1 cellular context compared by ENCODE assay signal in the genomic region with DNA sequence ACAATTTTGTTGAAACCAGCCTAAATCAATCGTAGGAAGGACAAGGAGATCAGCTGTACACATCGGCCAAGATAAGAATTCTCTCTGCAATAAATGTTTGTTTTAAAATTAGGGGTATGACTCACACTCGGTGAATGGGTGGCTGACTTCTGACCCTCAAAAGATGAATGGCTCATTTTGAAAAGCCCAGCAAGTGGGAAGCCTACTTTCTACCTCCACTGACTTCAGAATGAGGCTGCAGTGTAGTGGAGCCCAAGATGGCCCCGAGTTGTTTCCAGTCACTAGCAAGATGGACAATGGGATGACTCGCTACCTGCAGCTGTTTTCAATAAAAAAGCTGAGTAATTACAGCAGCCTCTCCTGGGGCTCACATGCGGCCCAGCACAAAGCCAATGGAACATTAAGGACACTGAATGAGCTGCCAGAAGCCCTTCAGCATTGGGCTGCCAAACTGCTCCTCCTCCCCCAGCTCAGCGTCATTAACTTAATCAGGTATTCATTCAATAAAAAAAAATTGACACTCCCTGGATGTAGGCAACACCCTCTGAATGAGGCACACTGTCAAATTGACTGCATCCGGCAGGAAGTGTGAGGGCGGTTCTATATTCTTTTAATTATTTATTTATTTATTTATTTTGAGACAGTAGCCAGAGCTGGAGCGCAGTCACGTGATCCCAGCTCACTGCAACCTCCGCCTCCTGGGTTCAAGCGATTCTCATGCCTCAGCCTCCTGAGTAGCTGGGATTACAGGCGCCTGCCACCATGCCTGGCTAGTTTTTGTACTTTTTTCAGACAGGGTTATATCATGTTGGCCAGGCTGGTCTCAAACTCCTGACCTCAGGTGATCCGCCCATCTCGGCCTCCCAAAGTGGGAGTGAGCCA.
TF ChIP-seq lines count a peak whose summit lies in the region.

No MANE protein-coding gene starts in this region.

TF ChIP-seq in SK-N-SH, 30 proteins besides CTCF, POLR2A, EP300 and RAD21 (continued from another document):
- TF ChIP-seq, protein P1, sequence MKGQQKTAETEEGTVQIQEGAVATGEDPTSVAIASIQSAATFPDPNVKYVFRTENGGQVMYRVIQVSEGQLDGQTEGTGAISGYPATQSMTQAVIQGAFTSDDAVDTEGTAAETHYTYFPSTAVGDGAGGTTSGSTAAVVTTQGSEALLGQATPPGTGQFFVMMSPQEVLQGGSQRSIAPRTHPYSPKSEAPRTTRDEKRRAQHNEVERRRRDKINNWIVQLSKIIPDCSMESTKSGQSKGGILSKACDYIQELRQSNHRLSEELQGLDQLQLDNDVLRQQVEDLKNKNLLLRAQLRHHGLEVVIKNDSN (IDR thresholded peaks at IDR 0.05; ENCODE audit: borderline replicate concordance, low read depth): peak; percentile 46; the same call in 1 of the 2 replicates
- TF ChIP-seq YY1 (IDR thresholded peaks at IDR 0.05; ENCODE audit: low read depth) (peak; percentile 83; the same call in 1 of the 2 replicates), FOSL2 (IDR thresholded peaks at IDR 0.05; ENCODE audit: borderline replicate concordance, low read depth) (peak; percentile 84), RCOR1 (IDR thresholded peaks at IDR 0.05; ENCODE audit: low read length) (peak; percentile 73), JUND (IDR thresholded peaks at IDR 0.05) (peak; percentile 71), ELF1 (IDR thresholded peaks at IDR 0.05) (no peak)
TF ChIP-seq in SK-N-SH: peak in this region for 16.
